ENCODE assay signal across 29 cellular contexts in genomic region chr4:79235074-79235473, GRCh38.
"Had no signal": no experiment of that assay in that cellular context is flagged by ENCODE, and none has a peak within 500 bp of the region (broad histone marks: within the 10 kb centered on the region; RNA-seq: fewer than 3 reads in every experiment).

No MANE protein-coding gene starts in this region.

- ATAC-seq: activated T-helper 17 cell treated with anti-CD3 and anti-CD28 coated beads, Interleukin-2, amount 50 U/mL, for 72 hours had no signal

- H3K27ac ChIP-seq: Peyer's patch, RWPE1, SJCRH30, VCaP had no signal

- H3K27me3 ChIP-seq: Peyer's patch, SJCRH30 had no signal

- H3K27me3 Mint-ChIP-seq: activated CD4-positive, alpha-beta memory T cell treated with anti-CD3 and anti-CD28 coated beads for 36 hours; brain; central memory CD8-positive, alpha-beta T cell had no signal

- H3K4me3 Mint-ChIP-seq: activated CD4-positive, alpha-beta memory T cell treated with anti-CD3 and anti-CD28 coated beads for 36 hours; activated CD4-positive, alpha-beta T cell treated with anti-CD3 and anti-CD28 coated beads, Interleukin-2, amount 10 ng/mL, durations not matched to agents 7 days and 5 days; activated naive CD4-positive, alpha-beta T cell treated with anti-CD3 and anti-CD28 coated beads for 36 hours; activated naive CD8-positive, alpha-beta T cell; activated T-helper 17 cell treated with anti-CD3 and anti-CD28 coated beads, Interleukin-2, amount 50 U/mL, for 72 hours; central memory CD8-positive, alpha-beta T cell had no signal

- H3K4me2 ChIP-seq: SK-N-SH had no signal

- H3K36me3 Mint-ChIP-seq: activated CD4-positive, alpha-beta memory T cell treated with anti-CD3 and anti-CD28 coated beads for 36 hours; activated naive CD8-positive, alpha-beta T cell; brain had no signal

- H3K36me3 ChIP-seq: Peyer's patch, SJCRH30 had no signal

- H3K4me1 Mint-ChIP-seq: activated CD4-positive, alpha-beta T cell treated with anti-CD3 and anti-CD28 coated beads, Interleukin-2, amount 10 ng/mL, durations not matched to agents 7 days and 5 days; activated T-helper 17 cell treated with anti-CD3 and anti-CD28 coated beads, Interleukin-2, amount 50 U/mL, for 72 hours; central memory CD8-positive, alpha-beta T cell had no signal

- H3K9me3 Mint-ChIP-seq: activated CD4-positive, alpha-beta memory T cell treated with anti-CD3 and anti-CD28 coated beads for 36 hours; activated CD4-positive, alpha-beta T cell treated with anti-CD3 and anti-CD28 coated beads, Interleukin-2, amount 10 ng/mL, durations not matched to agents 7 days and 5 days; activated naive CD4-positive, alpha-beta T cell treated with anti-CD3 and anti-CD28 coated beads for 36 hours; activated T-helper 17 cell treated with anti-CD3 and anti-CD28 coated beads, Interleukin-2, amount 50 U/mL, for 72 hours; central memory CD8-positive, alpha-beta T cell had no signal

- H3K9ac ChIP-seq: SK-N-SH had no signal

- H3K4me1 ChIP-seq: Peyer's patch had no signal

- FAIRE-seq: astrocyte had no signal

- H3K27ac Mint-ChIP-seq: activated CD4-positive, alpha-beta memory T cell treated with anti-CD3 and anti-CD28 coated beads for 36 hours; activated CD4-positive, alpha-beta T cell treated with anti-CD3 and anti-CD28 coated beads, Interleukin-2, amount 10 ng/mL, durations not matched to agents 7 days and 5 days; activated naive CD4-positive, alpha-beta T cell treated with anti-CD3 and anti-CD28 coated beads for 36 hours; activated naive CD8-positive, alpha-beta T cell; activated T-helper 17 cell treated with anti-CD3 and anti-CD28 coated beads, Interleukin-2, amount 50 U/mL, for 72 hours had no signal

- H3K9me2 ChIP-seq: SK-N-SH had no signal

- DNase-seq: activated CD4-positive, alpha-beta memory T cell treated with anti-CD3 and anti-CD28 coated beads for 36 hours; activated CD4-positive, alpha-beta T cell treated with anti-CD3 and anti-CD28 coated beads, Interleukin-2, amount 10 ng/mL, durations not matched to agents 7 days and 5 days; activated CD4-positive, CD25-positive, alpha-beta regulatory T cell; activated gamma-delta T cell; activated naive CD4-positive, alpha-beta T cell treated with anti-CD3 and anti-CD28 coated beads for 36 hours; activated T-cell treated with anti-CD3 and anti-CD28 coated beads for 4 hours; activated T-cell treated with anti-CD3 and anti-CD28 coated beads, Interleukin-2, amount 50 U/mL, for 48 hours; amygdala; cortex of kidney; NCI-H1092; NCI-H1417; NCI-H187; NCI-H2081 treated with DMSO at 0.1 percent for 48 hours; NCI-H226; NCI-H510A treated with DMSO at 0.1 percent for 48 hours; NCI-H774; NK-92 treated with Interleukin-12 subunit alpha and Interleukin-12 subunit beta, amount 100 ng/mL, for 24 hours; Peyer's patch; Right ventricle myocardium superior; SJCRH30; SK-N-SH; T-helper 1 cell had no signal

- H3K4me3 ChIP-seq: Peyer's patch, SJCRH30 had no signal

- H3K9me3 ChIP-seq: Peyer's patch, SJCRH30, SK-N-SH had no signal
